27 cellular contexts compared by ENCODE assay signal in genomic region chr3:149909923-149910322, GRCh38.
DNase-seq lines count a peak whose midpoint lies in the region; ATAC-seq and TF ChIP-seq lines count a peak whose summit lies in the region.
"Had no signal": no experiment of that assay in that cellular context is flagged by ENCODE, and none has a peak within 500 bp of the region (broad histone marks: within the 10 kb centered on the region; RNA-seq: fewer than 3 reads in every experiment).

No MANE protein-coding gene starts in this region.

- ATAC-seq in right cardiac atrium = no peak
- ATAC-seq in T-helper 17 cell = no peak
- ATAC-seq in gastrocnemius medialis = peak; percentile 56 to 83
- no peak for ATAC-seq in GM21526 (IDR thresholded peaks at IDR 0.05; ENCODE audit: low FRiP score, unreplicated experiment)
- ATAC-seq: A549, PC-3 had no signal

- no peak overlapping the region for H3K4me3 ChIP-seq in cardiac muscle cell
- no peak overlapping the region for H3K4me3 ChIP-seq in right cardiac atrium (ENCODE audit: low read length)
- no peak overlapping the region for H3K4me3 ChIP-seq in gastrocnemius medialis
- no peak overlapping the region for H3K4me3 ChIP-seq in transverse colon
- H3K4me3 ChIP-seq: A549, SJSA1 had no signal

- no peak for TF ChIP-seq CTCF in cardiac muscle cell (IDR thresholded peaks at IDR 0.05; ENCODE audit: low read depth, low read length)
- TF ChIP-seq CTCF in gastrocnemius medialis (IDR thresholded peaks at IDR 0.05 in 4 of 5, conservative IDR thresholded peaks at IDR 0.05 in 1 of 5) = no peak
- no peak for TF ChIP-seq CTCF in transverse colon (IDR thresholded peaks at IDR 0.05)

- in situ Hi-C loops in gastrocnemius medialis (cut with MboI; ENCODE audit: low sequenced_read_pairs in 4 of 4) (no loop called here), transverse colon (cut with MboI; ENCODE audit: low pct_ligation_motif_present in 1 of 4, low pct_unique_long_range_greater_than_20kb in 1 of 4, low sequenced_read_pairs in 3 of 4) (no loop called here)

- TF ChIP-seq EP300 in transverse colon (IDR thresholded peaks at IDR 0.05; ENCODE audit: low read depth) = no peak

- intact Hi-C loops in right cardiac atrium (cut with DNase I) = no loop called here
- intact Hi-C loops in gastrocnemius medialis (cut with DNase I; ENCODE audit: low total_unique reads) = no loop called here
- intact Hi-C loops in transverse colon (cut with DNase I; ENCODE audit: low total_unique reads) = loop anchor here (10.0 kb wide), 1 partner anchor 1685 kb away; no protein-coding TSS in a partner anchor

- peaks cover 3% of the 10 kb centered on the region for H3K36me3 Mint-ChIP-seq in T-helper 17 cell (ENCODE audit: low read depth)
- peaks cover 13% of the 10 kb centered on the region for H3K36me3 Mint-ChIP-seq in activated naive CD8-positive, alpha-beta T cell treated with anti-CD3 and anti-CD28 coated beads for 36 hours

- H3K4me1 Mint-ChIP-seq in T-helper 17 cell = peaks cover 7% of the 10 kb centered on the region
- H3K4me1 Mint-ChIP-seq in activated naive CD8-positive, alpha-beta T cell treated with anti-CD3 and anti-CD28 coated beads for 36 hours = no peaks in the 10 kb centered on the region

- no peak overlapping the region for H3K4me3 Mint-ChIP-seq in T-helper 17 cell
- H3K4me3 Mint-ChIP-seq in activated naive CD8-positive, alpha-beta T cell treated with anti-CD3 and anti-CD28 coated beads for 36 hours = no peak overlapping the region
- H3K4me3 Mint-ChIP-seq: CD4-positive, alpha-beta memory T cell had no signal

- no peaks in the 10 kb centered on the region for H3K9me3 Mint-ChIP-seq in activated naive CD8-positive, alpha-beta T cell treated with anti-CD3 and anti-CD28 coated beads for 36 hours
- H3K9me3 Mint-ChIP-seq: CD4-positive, alpha-beta memory T cell had no signal

- H3K27ac Mint-ChIP-seq in T-helper 17 cell = peak overlapping the region; percentile 24
- no peak overlapping the region for H3K27ac Mint-ChIP-seq in activated naive CD8-positive, alpha-beta T cell treated with anti-CD3 and anti-CD28 coated beads for 36 hours
- H3K27ac Mint-ChIP-seq: CD4-positive, alpha-beta memory T cell had no signal

- H3K36me3 ChIP-seq in cardiac muscle cell = no peaks in the 10 kb centered on the region
- H3K36me3 ChIP-seq in gastrocnemius medialis = peaks cover 0 to 8% of the 10 kb centered on the region in 2 donors
- peaks cover 0 to 7% (median 3%) of the 10 kb centered on the region in 4 donors for H3K36me3 ChIP-seq in transverse colon
- H3K36me3 ChIP-seq: SJSA1 had no signal

- peak overlapping the region; percentile 22 for H3K27ac ChIP-seq in cardiac muscle cell
- H3K27ac ChIP-seq in right cardiac atrium (ENCODE audit: low read length) = no peak overlapping the region
- peak overlapping the region; percentile 26 to 65 (median 49) for H3K27ac ChIP-seq in gastrocnemius medialis
- no peak overlapping the region for H3K27ac ChIP-seq in transverse colon
- H3K27ac ChIP-seq: A549, SJSA1 had no signal

- H3K9me3 ChIP-seq in cardiac muscle cell (ENCODE audit: low read depth) = no peaks in the 10 kb centered on the region
- H3K9me3 ChIP-seq in right cardiac atrium (ENCODE audit: control insufficient read depth, low read length) = no peaks in the 10 kb centered on the region
- H3K9me3 ChIP-seq in T-helper 17 cell (ENCODE audit: control insufficient read depth, low read length, poor library complexity, severe bottlenecking) = no peaks in the 10 kb centered on the region
- no peaks in the 10 kb centered on the region for H3K9me3 ChIP-seq in gastrocnemius medialis
- H3K9me3 ChIP-seq in transverse colon = no peaks in the 10 kb centered on the region
- H3K9me3 ChIP-seq: A549, SJSA1 had no signal

- H3K4me1 ChIP-seq in cardiac muscle cell (ENCODE audit: low read depth) (peaks cover 8% of the 10 kb centered on the region), right cardiac atrium (ENCODE audit: control insufficient read depth, insufficient read depth, low read length) (peaks cover 4% of the 10 kb centered on the region), gastrocnemius medialis (peaks cover 14 to 23% of the 10 kb centered on the region in 2 donors), transverse colon (peaks cover 0 to 3% (median 0%) of the 10 kb centered on the region in 4 donors)
- H3K4me1 ChIP-seq: A549, SJSA1 had no signal

- WGBS in right cardiac atrium = 83% methylated on average over 4 of the region's 4 CpGs
- WGBS in transverse colon (ENCODE audit: low coverage in 1 of 2), 2 donors = 90 to 92% methylated on average over 4 of the region's 4 CpGs

- H3K27me3 ChIP-seq in cardiac muscle cell (no peaks in the 10 kb centered on the region), right cardiac atrium (ENCODE audit: control insufficient read depth, insufficient read depth) (no peaks in the 10 kb centered on the region), gastrocnemius medialis (no peaks in the 10 kb centered on the region), transverse colon (no peaks in the 10 kb centered on the region)
- H3K27me3 ChIP-seq: SJSA1 had no signal

- DNase-seq in cardiac muscle cell (ENCODE audit: low read depth in 1 of 2, low spot score in 1 of 2) = peak in 1 of 2 donors; percentile 36
- DNase-seq in right cardiac atrium = no peak
- no peak for DNase-seq in T-helper 17 cell
- peak; percentile 2 for DNase-seq in left kidney (ENCODE audit: low read depth, low spot score)
- DNase-seq in gastrocnemius medialis = no peak
- DNase-seq in activated naive CD8-positive, alpha-beta T cell treated with anti-CD3 and anti-CD28 coated beads for 36 hours = no peak
- DNase-seq in transverse colon = no peak
- DNase-seq: AML-193; C1 segment of cervical spinal cord; CD4-positive, alpha-beta memory T cell; COR-L47; DMS 273 treated with DMSO at 0.1 percent for 48 hours; DMS79 treated with DMSO at 0.1 percent for 48 hours; GF-D8; H7; NCI-H1048; NCI-H1417; NCI-H1694; NCI-H2029 treated with DMSO at 0.1 percent for 48 hours; NCI-H226; NCI-H510A; NCI-H748 treated with DMSO at 0.1 percent for 48 hours; NK-92 treated with Interleukin-12 subunit alpha and Interleukin-12 subunit beta, amount 100 ng/mL, for 24 hours; PC-3 had no signal

- no peaks in the 10 kb centered on the region for H3K27me3 Mint-ChIP-seq in T-helper 17 cell
- H3K27me3 Mint-ChIP-seq in activated naive CD8-positive, alpha-beta T cell treated with anti-CD3 and anti-CD28 coated beads for 36 hours = no peaks in the 10 kb centered on the region
- H3K27me3 Mint-ChIP-seq: CD4-positive, alpha-beta memory T cell had no signal

- no peak for TF ChIP-seq POLR2A in gastrocnemius medialis (IDR thresholded peaks at IDR 0.05)
- no peak for TF ChIP-seq POLR2A in transverse colon (IDR thresholded peaks at IDR 0.05)

Comparison
In these comparisons a context has a peak if more than half of its experiments do, and no peak if none do; other contexts are left out.
1. H3K27ac ChIP-seq: peak in cardiac muscle cell (single experiment) and gastrocnemius medialis (4 of 4); none in right cardiac atrium (single experiment) and transverse colon (0 of 4).
2. ATAC-seq: peak in gastrocnemius medialis (2 of 2); none in right cardiac atrium (0 of 2), T-helper 17 cell (single experiment) and GM21526 (single experiment).